In the genomic region with DNA sequence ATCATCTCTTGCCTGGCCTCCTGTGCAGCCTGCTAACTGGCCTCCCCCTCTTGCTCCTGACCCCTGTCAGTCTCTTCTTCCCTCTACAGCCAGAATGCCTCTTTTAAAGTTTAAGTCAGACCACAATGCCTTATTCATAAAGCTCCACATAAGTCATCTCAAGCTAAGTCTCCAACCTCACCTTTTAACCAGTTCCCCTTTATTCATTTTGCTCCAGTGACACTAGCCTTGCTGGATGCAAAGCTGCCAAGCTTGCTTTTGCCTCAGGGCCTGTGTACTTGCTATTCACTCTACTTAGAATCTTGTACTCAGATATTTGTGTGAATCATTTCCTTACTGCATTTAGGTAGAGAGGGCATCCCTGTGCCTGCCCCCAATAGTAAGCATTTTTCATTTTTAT, we compare ENCODE assay signal across 19 cellular contexts.
DNase-seq lines count a peak whose midpoint lies in the region; ATAC-seq lines count a peak whose summit lies in the region.
"Had no signal": no experiment of that assay in that cellular context is flagged by ENCODE, and none has a peak within 500 bp of the region (broad histone marks: within the 10 kb centered on the region; RNA-seq: fewer than 3 reads in every experiment).

No MANE protein-coding gene starts in this region.

- intact Hi-C loops in Right ventricle myocardium superior (cut with DNase I): no loop called here

- ATAC-seq in GM19023 (IDR thresholded peaks at IDR 0.05; ENCODE audit: unreplicated experiment) (peak; percentile 45), HG02870 (IDR thresholded peaks at IDR 0.05; ENCODE audit: unreplicated experiment) (peak; percentile 70), HG03469 (IDR thresholded peaks at IDR 0.05; ENCODE audit: unreplicated experiment) (peak; percentile 74), Right ventricle myocardium superior (ENCODE audit: poor library complexity) (no peak)
- ATAC-seq: GM23338, left ventricle myocardium superior, T-cell had no signal

- DNase-seq in COLO829 (ENCODE audit: low spot score) (peak; percentile 5), mucosa of gallbladder (ENCODE audit: low spot score) (no peak), NCI-H1436 (lab: John Stamatoyannopoulos, UW) (no peak), Right ventricle myocardium superior (no peak), epidermal melanocyte (ENCODE audit: insufficient read length, low spot score) (no peak)
- DNase-seq: 8988T, amniotic stem cell, foreskin melanocyte, left ventricle myocardium superior, MM.1S, NCI-H748 treated with DMSO at 0.1 percent for 48 hours, posterior cingulate gyrus, small intestine, T-cell, WERI-Rb-1 had no signal
